24 cellular contexts compared by ENCODE assay signal in the genomic region with DNA sequence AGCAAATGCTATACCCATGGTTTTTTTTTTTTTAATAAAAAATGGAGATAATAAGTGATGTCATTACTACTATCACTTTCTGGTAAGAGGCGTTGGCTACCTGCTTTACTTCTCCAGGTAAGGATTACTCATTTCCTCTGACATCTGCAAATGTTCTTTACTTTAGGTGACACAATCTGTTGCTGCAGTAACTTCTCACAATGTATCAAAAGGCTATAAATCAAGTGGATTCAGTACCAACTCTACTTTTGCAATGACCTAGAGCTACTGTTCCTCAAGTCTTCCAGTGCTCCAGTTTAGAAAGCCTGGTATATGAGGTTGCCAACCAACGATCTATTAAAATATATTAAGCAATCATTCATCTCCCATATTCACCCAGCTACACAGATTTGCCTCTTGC.
"Had no signal": no experiment of that assay in that cellular context is flagged by ENCODE, and none has a peak within 500 bp of the region (broad histone marks: within the 10 kb centered on the region; RNA-seq: fewer than 3 reads in every experiment).

No MANE protein-coding gene starts in this region.

- H3K4me1 ChIP-seq: transverse colon had no signal

- H3K9me3 ChIP-seq: esophagus squamous epithelium, neutrophil, testis, transverse colon had no signal

- ATAC-seq: activated CD8-positive, alpha-beta T cell treated with anti-CD3 and anti-CD28 coated beads for 36 hours; activated naive CD4-positive, alpha-beta T cell treated with anti-CD3 and anti-CD28 coated beads, Interleukin-2, amount 50 U/mL, for 72 hours; effector memory CD8-positive, alpha-beta T cell; left cardiac atrium; left ventricle myocardium superior; sciatic nerve; stimulated activated naive CD8-positive, alpha-beta T cell treated with anti-CD3 and anti-CD28 coated beads, Interleukin-15, Interleukin-2, amounts not matched to agents 100 U/mL and 50 U/mL, for 24 hours; T-helper 17 cell had no signal

- H3K27ac ChIP-seq: neutrophil, skin epidermis, testis, transverse colon, WERI-Rb-1 had no signal

- DNase-seq: activated CD4-positive, alpha-beta T cell treated with anti-CD3 and anti-CD28 coated beads, Interleukin-2, amount 10 ng/mL, durations not matched to agents 7 days and 5 days; activated CD4-positive, CD25-positive, alpha-beta regulatory T cell treated with anti-CD3 and anti-CD28 coated beads, Interleukin-2, amount 50 U/mL, for 72 hours; activated CD8-positive, alpha-beta T cell treated with anti-CD3 and anti-CD28 coated beads for 36 hours; activated naive CD4-positive, alpha-beta T cell; activated T-cell treated with anti-CD3 and anti-CD28 coated beads, Interleukin-2, amount 50 U/mL, for 48 hours; cortex of kidney; effector memory CD8-positive, alpha-beta T cell; esophagus squamous epithelium; glutamatergic neuron; left cardiac atrium; left ventricle myocardium superior; nephron progenitor cell; stimulated activated CD4-positive, alpha-beta T cell treated with anti-CD3 and anti-CD28 coated beads, Interleukin-12 subunit alpha, Interleukin-12 subunit beta, amount 100 ng/mL, for 4 hours; stimulated activated CD4-positive, alpha-beta T cell treated with anti-CD3 and anti-CD28 coated beads, Interleukin-4, amount 100 ng/mL, for 1 hour; stimulated activated naive CD8-positive, alpha-beta T cell treated with anti-CD3 and anti-CD28 coated beads, Interleukin-15, Interleukin-2, amounts not matched to agents 100 U/mL and 50 U/mL, for 24 hours; T-helper 17 cell; T1000; testis; transverse colon; WERI-Rb-1 had no signal

- H3K27me3 ChIP-seq: esophagus squamous epithelium, neutrophil, testis, transverse colon had no signal

- H3K36me3 ChIP-seq: esophagus squamous epithelium, neutrophil, transverse colon, WERI-Rb-1 had no signal

- H3K4me3 ChIP-seq: esophagus squamous epithelium, skin epidermis, testis, transverse colon had no signal
